ENCODE assay signal across 13 cellular contexts in the genomic region with DNA sequence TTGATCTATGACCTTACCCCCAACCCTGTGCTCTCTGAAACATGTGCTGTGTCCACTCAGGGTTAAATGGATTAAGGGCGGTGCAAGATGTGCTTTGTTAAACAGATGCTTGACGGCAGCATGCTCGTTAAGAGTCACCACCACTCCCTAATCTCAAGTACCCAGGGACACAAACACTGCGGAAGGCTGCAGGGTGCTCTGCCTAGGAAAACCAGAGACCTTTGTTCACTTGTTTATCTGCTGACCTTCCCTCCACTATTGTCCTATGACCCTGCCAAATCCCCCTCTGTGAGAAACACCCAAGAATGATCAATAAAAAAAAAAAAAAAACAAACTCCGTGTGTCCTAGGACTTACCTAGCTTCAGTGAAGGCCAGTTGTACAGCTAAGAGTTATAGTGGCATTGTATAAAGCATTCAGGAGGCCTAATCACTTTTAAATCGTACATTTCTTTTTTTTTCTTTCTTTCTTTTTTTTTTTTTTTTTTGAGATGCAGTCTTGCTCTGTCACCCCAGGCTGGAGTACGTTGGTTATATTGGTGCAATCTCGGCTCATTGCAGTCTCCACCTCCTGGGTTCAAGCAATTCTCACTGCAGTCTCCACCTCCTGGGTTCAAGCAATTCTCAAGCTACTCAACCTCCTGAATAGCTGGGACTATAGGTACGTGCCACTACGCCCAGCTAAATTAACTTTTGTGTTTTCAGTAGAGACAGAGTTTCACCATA. TPM values are rescaled to one million over a fixed set of nuclear protein-coding genes. Genes with fewer than 3 reads are reported as not detected.
DNase-seq lines count a peak whose midpoint lies in the region; ATAC-seq, FAIRE-seq and TF ChIP-seq lines count a peak whose summit lies in the region.
"Not testable (repeated sequence)": the region's sequence is repeated elsewhere in the genome, so short reads cannot be mapped to it uniquely, and the experiment has no call there.
"Had no signal": no experiment of that assay in that cellular context is flagged by ENCODE, and none has a peak within 500 bp of the region (broad histone marks: within the 10 kb centered on the region; RNA-seq: fewer than 3 reads in every experiment).

No MANE protein-coding gene starts in this region.

- H3K4me1 ChIP-seq in K562 (replicated peaks in 1 of 2; ENCODE audit: control insufficient read depth in 2 of 2, insufficient read depth in 2 of 2, low read length in 2 of 2); colonic mucosa; lower lobe of right lung; stomach: not testable (repeated sequence)
- peaks cover 10% of the 10 kb centered on the region for H3K4me1 ChIP-seq in keratinocyte (ENCODE audit: control insufficient read depth, extremely low read depth, insufficient read depth, low read length)

- not testable (repeated sequence) for H3K4me2 ChIP-seq in K562 (ENCODE audit: insufficient read depth, low read length)
- H3K4me2 ChIP-seq in keratinocyte (ENCODE audit: control insufficient read depth, extremely low read depth, insufficient read depth, low read depth, low read length), result peak overlapping the region; percentile 29

- WGBS in K562 (ENCODE audit: insufficient coverage, low coverage, missing lambda C conversion rate), result 7% methylated on average over 8 of the region's 10 CpGs
- 29 to 40% (median 33%) methylated on average over 10 of the region's 10 CpGs for WGBS in stomach, 5 donors

- H3K9ac ChIP-seq in K562 (ENCODE audit: insufficient read depth in 1 of 2, low read depth in 2 of 2, low read length in 2 of 2); colonic mucosa (ENCODE audit: low read depth in 2 of 2, low read length in 2 of 2): not testable (repeated sequence)
- H3K9ac ChIP-seq in keratinocyte (ENCODE audit: control insufficient read depth, extremely low read depth, insufficient read depth, low read length), result peak overlapping the region; percentile 54

- H3K4me3 ChIP-seq in K562; colonic mucosa; keratinocyte (ENCODE audit: control insufficient read depth in 2 of 3, extremely low read depth in 1 of 3, insufficient read depth in 2 of 3, low read depth in 1 of 3, low read length in 3 of 3); lower lobe of right lung; stomach: not testable (repeated sequence)

- not testable (repeated sequence) for TF ChIP-seq EP300 in K562 (IDR thresholded peaks at IDR 0.05; ENCODE audit: low read length); stomach (IDR thresholded peaks at IDR 0.05)

- H3K79me2 ChIP-seq in K562 (ENCODE audit: control insufficient read depth, insufficient read depth, low read length); keratinocyte (ENCODE audit: control insufficient read depth, insufficient read depth, low read length): not testable (repeated sequence)

- ATAC-seq in K562, result not testable (repeated sequence)
- ATAC-seq in esophagus mucosa (peak; percentile 63), lower lobe of right lung (peak; percentile 46 to 59)

- DNase-seq in RWPE1 (ENCODE audit: low spot score); K562 (ENCODE audit: extremely low read depth in 1 of 4, low spot score in 3 of 4); keratinocyte (ENCODE audit: low read depth, low spot score); lower lobe of right lung; stomach: not testable (repeated sequence)
- DNase-seq in colonic mucosa, result peak; percentile 49

- not testable (repeated sequence) for H3K9me3 ChIP-seq in K562 (replicated peaks; ENCODE audit: control insufficient read depth, insufficient read depth, low read depth, low read length); colonic mucosa; keratinocyte (ENCODE audit: control insufficient read depth, low read depth, low read length); lower lobe of right lung
- peaks cover 0 to 18% (median 4%) of the 10 kb centered on the region in 4 donors for H3K9me3 ChIP-seq in stomach

- H3K36me3 ChIP-seq in K562 (ENCODE audit: control insufficient read depth, insufficient read depth, low read length); colonic mucosa; keratinocyte (ENCODE audit: control insufficient read depth in 2 of 2, extremely low read depth in 1 of 2, insufficient read depth in 2 of 2, low read length in 2 of 2); lower lobe of right lung; stomach: not testable (repeated sequence)

- in situ Hi-C loops in K562 (cut with MboI), result not testable (repeated sequence)

- H2AFZ ChIP-seq in K562 (ENCODE audit: low read depth, low read length); keratinocyte (ENCODE audit: control insufficient read depth, low read length): not testable (repeated sequence)

- BruUV-seq in K562 (replicated peaks; lab: Mats Ljungman, UMichigan), result not testable (repeated sequence)

- not testable (repeated sequence) for H4K20me1 ChIP-seq in K562 (replicated peaks; ENCODE audit: control insufficient read depth, insufficient read depth, low read length); keratinocyte (ENCODE audit: control insufficient read depth, extremely low read depth, insufficient read depth, low read length)

- not testable (repeated sequence) for H3K9me1 ChIP-seq in K562 (ENCODE audit: control insufficient read depth, insufficient read depth, low read length); keratinocyte (ENCODE audit: control insufficient read depth, extremely low read depth, insufficient read depth, low read length)

- intact Hi-C loops in K562 (cut with micrococcal nuclease); colonic mucosa (cut with DNase I); lower lobe of right lung (cut with DNase I); stomach (cut with DNase I; ENCODE audit: low total_unique reads): not testable (repeated sequence)

- dilution Hi-C loops in keratinocyte (cut with MboI; ENCODE audit: extremely low pct_ligation_motif_present, low sequenced_read_pairs), result not testable (repeated sequence)

- TF ChIP-seq RAD21 in K562 (CRISPR knock-in tag; conservative IDR thresholded peaks at IDR 0.05 in 1 of 2, IDR thresholded peaks at IDR 0.05 in 1 of 2), result not testable (repeated sequence)

- POLR2A ChIA-PET in RWPE1 (lab: Yijun Ruan, JAX; ENCODE audit: low non-redundant PET); K562 (lab: Yijun Ruan, JAX): not testable (repeated sequence)

- H3K27ac ChIP-seq in RWPE1 (peak overlapping the region; percentile 85), colonic mucosa (peak overlapping the region; percentile 57), keratinocyte (ENCODE audit: control insufficient read depth, insufficient read depth, low read length) (peak overlapping the region; percentile 74), lower lobe of right lung (peak overlapping the region; percentile 11), stomach (peak overlapping the region in 3 of 5 donors; percentile 13 to 33 (median 20))
- not testable (repeated sequence) for H3K27ac ChIP-seq in K562 (ENCODE audit: extremely low read depth, low read depth, low read length)

- H3K27me3 ChIP-seq in K562 (ENCODE audit: control insufficient read depth in 2 of 2, insufficient read depth in 2 of 2, low read length in 2 of 2) (peaks cover 0 to 22% of the 10 kb centered on the region in 2 experiments; a peak in 1 of 5 replicates), lower lobe of right lung (ENCODE audit: low read depth) (peaks cover 11% of the 10 kb centered on the region), stomach (peaks cover 0 to 31% (median 0%) of the 10 kb centered on the region in 3 donors)
- not testable (repeated sequence) for H3K27me3 ChIP-seq in colonic mucosa; keratinocyte (ENCODE audit: control insufficient read depth, extremely low read depth, insufficient read depth, low read length)

- TF ChIP-seq CTCF in RWPE1 (conservative IDR thresholded peaks at IDR 0.05; ENCODE audit: low read depth); K562 (IDR thresholded peaks at IDR 0.05 in 2 of 3, conservative IDR thresholded peaks at IDR 0.05 in 1 of 3; ENCODE audit: insufficient read depth in 2 of 3, low read depth in 1 of 3, low read length in 3 of 3); colonic mucosa (IDR thresholded peaks at IDR 0.05); keratinocyte (optimal IDR thresholded peaks at IDR 0.05 in 1 of 3, IDR thresholded peaks at IDR 0.05 in 1 of 3, conservative IDR thresholded peaks at IDR 0.05 in 1 of 3; ENCODE audit: extremely low read depth in 1 of 3, insufficient read depth in 2 of 3, low read length in 3 of 3); lower lobe of right lung (IDR thresholded peaks at IDR 0.05); stomach (IDR thresholded peaks at IDR 0.05): not testable (repeated sequence)

- FAIRE-seq in K562 (lab: Jason Lieb, UNC); keratinocyte (lab: Jason Lieb, UNC): not testable (repeated sequence)

- CTCF ChIA-PET in RWPE1 (lab: Yijun Ruan, JAX), result interaction anchor here (0.6 kb wide), 1 partner anchor 56 kb away, joined by 4 read pairs; no protein-coding TSS in a partner anchor
- CTCF ChIA-PET in K562 (lab: Yijun Ruan, JAX; ENCODE audit: low intra/inter-chr PET ratio), result not testable (repeated sequence)

- not testable (repeated sequence) for TF ChIP-seq POLR2A in K562 (conservative IDR thresholded peaks at IDR 0.05); stomach (IDR thresholded peaks at IDR 0.05)

RNA-seq across cellular contexts. Expression of gene B4GALNT2, which starts 6.2 kb away (rescaled TPM):
- 0.11 TPM in 1 of 2 replicates, not detected in the other for total RNA-seq in K562 (2011; cell fraction: chromatin; rRNA removed; ENCODE audit: low replicate concordance)
- not detected in 2 replicates for total RNA-seq in K562 (2011; cell fraction: nucleolus; rRNA removed)
- 0.07 and 0.08 TPM in 2 replicates for total RNA-seq in K562 (2011; cell fraction: nucleoplasm; rRNA removed)
- total RNA-seq in K562 (2014; rRNA removed), result not detected in 2 replicates
- not detected in 2 replicates for total RNA-seq in K562 (2014; rRNA removed; fragmentation: Illumina TruSeq; extraction: Trizol)
- not detected in 2 replicates for total RNA-seq in K562 (2015; rRNA removed; fragmentation: Illumina TruSeq; extraction: Trizol)
- total RNA-seq in K562 (2021), result 0.04 TPM in 1 of 2 replicates, not detected in the other
- polyA plus RNA-seq in K562 (2011; rRNA removed), result not detected in 2 replicates
- polyA plus RNA-seq in K562 (2011; cell fraction: cytosol; rRNA removed), result not detected in 2 replicates
- not detected in 2 replicates for polyA plus RNA-seq in K562 (2011; cell fraction: nucleus; rRNA removed)
- not detected in 2 replicates for polyA plus RNA-seq in K562 (2012)
- not detected in 2 replicates for polyA plus RNA-seq in K562 (2014; fragmentation: Illumina TruSeq; extraction: Trizol)
- polyA plus RNA-seq in K562 (2014; fragmentation: Nextera tagmentation; extraction: Ambion mirVana), result not detected
- not detected in 2 replicates for polyA plus RNA-seq in K562 (2014; rRNA removed)
- not detected in 2 replicates for polyA minus RNA-seq in K562 (2011; rRNA and poly(A)+ RNA removed)
- not detected in 2 replicates for polyA minus RNA-seq in K562 (2011; cell fraction: cytosol; rRNA and poly(A)+ RNA removed)
- polyA minus RNA-seq in K562 (2011; cell fraction: nucleus; rRNA and poly(A)+ RNA removed), result not detected in 2 replicates
- 10 to 100 TPM; 13.3 to 26.8 TPM for total RNA-seq in colonic mucosa
- total RNA-seq in esophagus mucosa, result 0.04 TPM
- polyA plus RNA-seq in keratinocyte, result 0.01 to 0.32 TPM (median 0.08 TPM) in 3 replicates
- polyA plus RNA-seq in keratinocyte (2011; ENCODE audit: low read depth), result 0.34 TPM
- polyA plus RNA-seq in keratinocyte (2011; cell fraction: cytosol; rRNA removed), result 0.10 and 0.12 TPM in 2 replicates
- 0.34 and 0.53 TPM in 2 replicates for polyA plus RNA-seq in keratinocyte (2011; cell fraction: nucleus; rRNA removed)
- polyA plus RNA-seq in keratinocyte (2012; ENCODE audit: low replicate concordance), result 0.06 and 0.17 TPM in 2 replicates
- 0.06 to 0.52 TPM (median 0.26 TPM) in 3 replicates for polyA minus RNA-seq in keratinocyte
- not detected for polyA minus RNA-seq in keratinocyte (2011; cell fraction: cytosol; rRNA and poly(A)+ RNA removed)
- 0.11 and 0.16 TPM in 2 replicates for polyA minus RNA-seq in keratinocyte (2011; cell fraction: nucleus; rRNA and poly(A)+ RNA removed)
- 0.15 TPM for total RNA-seq in lower lobe of right lung
- 10 to 100 TPM in 1 of 5 donors, 1 to 10 TPM in 3, not detected in 1; 1.1 to 41.7 (median 5.3) TPM for total RNA-seq in stomach
- 1 to 10 TPM; 1.4 to 2.2 (median 1.4) TPM for polyA plus RNA-seq in stomach
- total RNA-seq: A673, GM23248, H4, HT-29 had no signal
- polyA plus RNA-seq: CD14-positive monocyte; CD4-positive, alpha-beta memory T cell; GM23248 had no signal
